Comparison of ENCODE assay signal across 8 cellular contexts in the genomic region with DNA sequence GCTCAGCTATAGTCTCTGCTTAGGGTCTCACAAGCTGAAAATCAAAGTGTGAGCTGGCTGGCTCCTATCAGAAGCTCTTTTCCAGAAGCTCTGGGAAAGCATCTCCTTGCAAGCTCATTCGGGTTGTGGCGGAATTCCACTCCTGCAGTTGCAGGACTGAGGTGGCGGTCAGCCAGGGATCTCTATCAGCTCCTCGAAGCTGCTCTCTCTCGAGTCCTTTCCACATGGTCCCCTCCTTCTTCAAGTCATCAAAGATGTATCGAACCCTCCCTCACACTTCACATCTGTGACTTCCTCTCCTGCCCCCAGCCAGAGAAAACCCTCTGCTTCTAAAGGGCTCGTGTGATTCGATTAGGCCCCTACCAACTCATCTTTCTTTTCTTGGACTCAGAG.
DNase-seq lines count a peak whose midpoint lies in the region; ATAC-seq and TF ChIP-seq lines count a peak whose summit lies in the region.

No MANE protein-coding gene starts in this region.

- TF ChIP-seq POLR2A in right lobe of liver (IDR thresholded peaks at IDR 0.05), result no peak

- H3K9me3 Mint-ChIP-seq in chondrocyte (ENCODE audit: low read depth), result peaks cover under 1% of the 10 kb centered on the region

- peaks cover 76% of the 10 kb centered on the region for H3K4me1 Mint-ChIP-seq in chondrocyte (ENCODE audit: low read depth)

- intact Hi-C loops in right lobe of liver (cut with DNase I), result no loop called here

- H3K27me3 Mint-ChIP-seq in chondrocyte (ENCODE audit: low read depth), result no peaks in the 10 kb centered on the region

- H3K9me3 ChIP-seq in stomach smooth muscle (ENCODE audit: control insufficient read depth in 2 of 2, low read length in 2 of 2), result no peaks in the 10 kb centered on the region
- no peaks in the 10 kb centered on the region for H3K9me3 ChIP-seq in right lobe of liver

- TF ChIP-seq CTCF in chondrocyte (IDR thresholded peaks at IDR 0.05) (no peak), right lobe of liver (IDR thresholded peaks at IDR 0.05) (no peak)

- peak overlapping the region; percentile 5 to 48 for H3K9ac ChIP-seq in stomach smooth muscle (ENCODE audit: low read length in 2 of 2)

- in situ Hi-C loops in KBM-7 (cut with MboI; ENCODE audit: low pct_unique_long_range_greater_than_20kb, low sequenced_read_pairs), result no loop called here

- no peak overlapping the region for H3K4me3 Mint-ChIP-seq in chondrocyte (ENCODE audit: unreplicated experiment)

- DNase-seq in Jurkat, Clone E6-1 (ENCODE audit: low read depth, low spot score), result peak; percentile 24
- no peak for DNase-seq in chondrocyte (ENCODE audit: low spot score)
- no peak for DNase-seq in GDM1 (lab: John Stamatoyannopoulos, UW)
- no peak for DNase-seq in KBM-7
- no peak for DNase-seq in right lobe of liver

- H3K27ac Mint-ChIP-seq in chondrocyte (ENCODE audit: unreplicated experiment), result peak overlapping the region; percentile 89

- no peaks in the 10 kb centered on the region for H3K36me3 ChIP-seq in stomach smooth muscle (ENCODE audit: control insufficient read depth in 2 of 2, insufficient read depth in 2 of 2, low read length in 2 of 2)
- no peaks in the 10 kb centered on the region for H3K36me3 ChIP-seq in right lobe of liver

- no peaks in the 10 kb centered on the region for H3K27me3 ChIP-seq in layer of hippocampus (ENCODE audit: control insufficient read depth, insufficient read depth, low read length)
- no peaks in the 10 kb centered on the region for H3K27me3 ChIP-seq in stomach smooth muscle (ENCODE audit: control insufficient read depth in 1 of 2, insufficient read depth in 2 of 2, low read length in 2 of 2)
- no peaks in the 10 kb centered on the region for H3K27me3 ChIP-seq in right lobe of liver

- ATAC-seq in HG03025 (IDR thresholded peaks at IDR 0.05; ENCODE audit: low FRiP score, unreplicated experiment) (no peak), right lobe of liver (no peak)

- H3K36me3 Mint-ChIP-seq in chondrocyte (ENCODE audit: low read depth), result no peaks in the 10 kb centered on the region

- H3K4me1 ChIP-seq in stomach smooth muscle (ENCODE audit: control insufficient read depth, insufficient read depth, low read length) (peaks cover 63% of the 10 kb centered on the region), right lobe of liver (peaks cover 0 to 5% (median 0%) of the 10 kb centered on the region in 4 donors)

- WGBS in right lobe of liver (ENCODE audit: insufficient coverage, low coverage, low lambda C conversion rate, missing lambda C conversion rate), result 56% methylated on average over 8 of the region's 8 CpGs

- H3K27ac ChIP-seq in layer of hippocampus (ENCODE audit: low read depth, low read length) (peak overlapping the region; percentile 8), stomach smooth muscle (ENCODE audit: low read length) (peak overlapping the region; percentile 69), right lobe of liver (peak overlapping the region in 1 of 3 donors; percentile 42)

- H3K4me3 ChIP-seq in Jurkat, Clone E6-1 (ENCODE audit: low read length), result no peak overlapping the region
- H3K4me3 ChIP-seq in stomach smooth muscle (ENCODE audit: low read length in 2 of 2) (no peak overlapping the region), right lobe of liver (no peak overlapping the region)
